Comparison of ENCODE assay signal across 21 cellular contexts in the genomic region with DNA sequence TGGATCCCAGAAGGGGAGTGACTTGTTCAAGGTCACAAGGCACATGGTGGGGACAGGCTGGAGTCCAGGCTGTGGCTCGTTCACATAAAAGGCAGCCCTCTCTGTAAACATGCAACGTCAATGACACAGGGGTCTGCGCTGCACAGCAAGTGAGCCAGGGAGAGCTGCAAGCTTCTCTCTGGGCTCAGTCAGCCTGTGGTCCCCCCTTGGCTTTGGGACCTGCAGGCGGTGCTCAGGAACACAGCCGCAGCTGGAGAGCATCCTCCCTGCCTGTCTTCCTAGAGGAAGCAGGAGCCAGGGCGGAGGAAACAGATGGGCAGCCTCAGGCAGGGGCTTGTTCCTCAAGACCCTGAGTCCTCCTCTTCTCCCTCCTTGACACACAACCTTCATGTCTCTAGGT.
"Had no signal": no experiment of that assay in that cellular context is flagged by ENCODE, and none has a peak within 500 bp of the region (broad histone marks: within the 10 kb centered on the region; RNA-seq: fewer than 3 reads in every experiment).

No MANE protein-coding gene starts in this region.

- H3K27me3 Mint-ChIP-seq: activated CD4-positive, alpha-beta T cell treated with anti-CD3 and anti-CD28 coated beads, Interleukin-2, amount 10 ng/mL, durations not matched to agents 7 days and 5 days; stimulated activated naive CD8-positive, alpha-beta T cell treated with anti-CD3 and anti-CD28 coated beads, Interleukin-15, Interleukin-2, amounts not matched to agents 100 ng/mL and 50 ng/mL, for 24 hours had no signal

- DNase-seq: activated B cell treated with CpG ODN at 0.5 μM for 24 hours; activated CD4-positive, alpha-beta T cell treated with anti-CD3 and anti-CD28 coated beads, Interleukin-2, amount 10 ng/mL, durations not matched to agents 7 days and 5 days; activated gamma-delta T cell treated with Interleukin-2 at 50 U/mL for 16 hours; activated T-cell treated with anti-CD3 and anti-CD28 coated beads for 4 hours; foreskin keratinocyte; kidney glomerular epithelial cell; left ventricle myocardium superior; mucosa of descending colon; naive B cell; posterior cingulate gyrus; retina; T-cell; transverse colon had no signal

- H3K36me3 Mint-ChIP-seq: activated naive CD4-positive, alpha-beta T cell treated with anti-CD3 and anti-CD28 coated beads, Interleukin-2, amount 50 U/mL, for 72 hours; naive B cell; T-cell had no signal

- H3K9me3 ChIP-seq: adrenal gland, mucosa of descending colon, neutrophil, suprapubic skin, transverse colon had no signal

- H3K4me1 Mint-ChIP-seq: activated B cell treated with CpG ODN at 0.5 μM for 24 hours, naive B cell had no signal

- H3K27me3 ChIP-seq: adrenal gland, foreskin keratinocyte, neutrophil, suprapubic skin, transverse colon had no signal

- H3K4me1 ChIP-seq: adrenal gland, foreskin keratinocyte had no signal

- H3K9me3 Mint-ChIP-seq: activated B cell treated with CpG ODN at 0.5 μM for 24 hours; activated CD4-positive, alpha-beta T cell treated with anti-CD3 and anti-CD28 coated beads, Interleukin-2, amount 10 ng/mL, durations not matched to agents 7 days and 5 days; activated naive CD4-positive, alpha-beta T cell treated with anti-CD3 and anti-CD28 coated beads, Interleukin-2, amount 50 U/mL, for 72 hours; activated T-helper 1 cell treated with anti-CD3 and anti-CD28 coated beads, Interleukin-12 subunit alpha, Interleukin-12 subunit beta, Interleukin-2, Interleukin-4 antibody, amounts not matched to agents 30 ng/mL and 10 ng/mL and 1 ng/mL, durations not matched to agents 14 hours and 24 hours and 36 hours; naive B cell; stimulated activated naive CD8-positive, alpha-beta T cell treated with anti-CD3 and anti-CD28 coated beads, Interleukin-15, Interleukin-2, amounts not matched to agents 100 ng/mL and 50 ng/mL, for 24 hours; T-cell had no signal

- FAIRE-seq: astrocyte had no signal

- H3K4me3 Mint-ChIP-seq: activated B cell treated with CpG ODN at 0.5 μM for 24 hours; activated CD4-positive, alpha-beta T cell treated with anti-CD3 and anti-CD28 coated beads, Interleukin-2, amount 10 ng/mL, durations not matched to agents 7 days and 5 days; activated T-helper 1 cell treated with anti-CD3 and anti-CD28 coated beads, Interleukin-12 subunit alpha, Interleukin-12 subunit beta, Interleukin-2, Interleukin-4 antibody, amounts not matched to agents 30 ng/mL and 10 ng/mL and 1 ng/mL, durations not matched to agents 14 hours and 24 hours and 36 hours; naive B cell; stimulated activated naive CD8-positive, alpha-beta T cell treated with anti-CD3 and anti-CD28 coated beads, Interleukin-15, Interleukin-2, amounts not matched to agents 100 ng/mL and 50 ng/mL, for 24 hours; T-cell had no signal

- H3K27ac ChIP-seq: foreskin keratinocyte, neutrophil, suprapubic skin, transverse colon had no signal

- H3K27ac Mint-ChIP-seq: activated B cell treated with CpG ODN at 0.5 μM for 24 hours; activated CD4-positive, alpha-beta T cell treated with anti-CD3 and anti-CD28 coated beads, Interleukin-2, amount 10 ng/mL, durations not matched to agents 7 days and 5 days; activated naive CD4-positive, alpha-beta T cell treated with anti-CD3 and anti-CD28 coated beads, Interleukin-2, amount 50 U/mL, for 72 hours; activated T-helper 1 cell treated with anti-CD3 and anti-CD28 coated beads, Interleukin-12 subunit alpha, Interleukin-12 subunit beta, Interleukin-2, Interleukin-4 antibody, amounts not matched to agents 30 ng/mL and 10 ng/mL and 1 ng/mL, durations not matched to agents 14 hours and 24 hours and 36 hours; naive B cell; stimulated activated naive CD8-positive, alpha-beta T cell treated with anti-CD3 and anti-CD28 coated beads, Interleukin-15, Interleukin-2, amounts not matched to agents 100 ng/mL and 50 ng/mL, for 24 hours; T-cell had no signal

- H3K36me3 ChIP-seq: adrenal gland, neutrophil, suprapubic skin, transverse colon had no signal

- H3K4me3 ChIP-seq: adrenal gland, mucosa of descending colon, suprapubic skin, transverse colon had no signal

- ATAC-seq: activated naive CD4-positive, alpha-beta T cell treated with anti-CD3 and anti-CD28 coated beads, Interleukin-2, amount 50 U/mL, for 72 hours; foreskin keratinocyte; left ventricle myocardium superior; mucosa of descending colon; SK-N-SH treated with all-trans-retinoic acid at 6 μM for 48 hours; T-cell had no signal
